14 cellular contexts compared by ENCODE assay signal in the genomic region with DNA sequence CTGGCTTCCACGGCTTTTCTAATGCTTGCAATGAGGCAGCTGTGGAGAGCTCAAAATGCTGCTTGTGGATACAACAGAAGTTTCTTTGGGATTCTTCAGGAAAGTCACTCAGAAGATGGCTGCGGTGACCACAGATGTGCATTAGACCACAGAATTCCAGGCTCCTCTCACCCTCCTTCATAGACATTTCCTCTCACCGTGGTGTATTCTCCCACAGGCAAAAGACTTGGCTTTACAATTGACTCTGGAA.
DNase-seq lines count a peak whose midpoint lies in the region; ATAC-seq and TF ChIP-seq lines count a peak whose summit lies in the region.
"Had no signal": no experiment of that assay in that cellular context is flagged by ENCODE, and none has a peak within 500 bp of the region (broad histone marks: within the 10 kb centered on the region; RNA-seq: fewer than 3 reads in every experiment).

No MANE protein-coding gene starts in this region.

- H3K4me1 ChIP-seq in HUES48 (ENCODE audit: control insufficient read depth, insufficient read depth, low read length) (peaks cover 61% of the 10 kb centered on the region), iPS DF 6.9 (ENCODE audit: control insufficient read depth, insufficient read depth, low read length) (peaks cover 14% of the 10 kb centered on the region), neuronal stem cell (ENCODE audit: control insufficient read depth in 2 of 2, insufficient read depth in 1 of 2, low read depth in 1 of 2, low read length in 2 of 2) (peaks cover 8 to 23% of the 10 kb centered on the region in 2 donors)

- no peaks in the 10 kb centered on the region for H3K79me1 ChIP-seq in neuronal stem cell (ENCODE audit: low read depth, low read length)

- TF ChIP-seq CTCF in WTC11 (IDR thresholded peaks at IDR 0.05) (no peak), nephron progenitor cell (IDR thresholded peaks at IDR 0.05) (no peak)

- H3K9me3 ChIP-seq in HUES48 (ENCODE audit: control insufficient read depth, insufficient read depth, low read length) (no peaks in the 10 kb centered on the region), iPS DF 6.9 (ENCODE audit: control insufficient read depth, insufficient read depth, low read length) (no peaks in the 10 kb centered on the region), neuronal stem cell (replicated peaks in 1 of 2; ENCODE audit: control insufficient read depth in 2 of 2, insufficient read depth in 1 of 2, low read depth in 1 of 2, low read length in 2 of 2) (no peaks in the 10 kb centered on the region)
- H3K9me3 ChIP-seq: BLaER1 treated with 17β-estradiol and CSF1 and Interleukin-3, amounts not matched to agents 10 nM and 100 nM had no signal

- H3K36me3 Mint-ChIP-seq in WTC11, result peaks cover 16% of the 10 kb centered on the region
- no peaks in the 10 kb centered on the region for H3K36me3 Mint-ChIP-seq in nephron progenitor cell (ENCODE audit: low read depth)
- no peaks in the 10 kb centered on the region for H3K36me3 Mint-ChIP-seq in naive thymus-derived CD8-positive, alpha-beta T cell
- H3K36me3 Mint-ChIP-seq: CD4-positive, CD25-positive, alpha-beta regulatory T cell; IgD-negative memory B cell had no signal

- H3K4me3 ChIP-seq in HUES48 (ENCODE audit: low read depth, low read length) (no peak overlapping the region), iPS DF 6.9 (ENCODE audit: low read length) (no peak overlapping the region), neuronal stem cell (ENCODE audit: low read length in 2 of 2) (no peak overlapping the region)
- H3K4me3 ChIP-seq: BLaER1 treated with 17β-estradiol and CSF1 and Interleukin-3, amounts not matched to agents 10 nM and 100 nM had no signal

- no peak overlapping the region for H3K14ac ChIP-seq in neuronal stem cell (ENCODE audit: low read length)

- ATAC-seq in WTC11 (no peak), GM21576 (IDR thresholded peaks at IDR 0.05; ENCODE audit: unreplicated experiment) (no peak)
- ATAC-seq in naive thymus-derived CD8-positive, alpha-beta T cell, result no peak
- ATAC-seq: HCT116 had no signal

- H3K27ac ChIP-seq in HUES48 (ENCODE audit: low read depth, low read length) (peak overlapping the region; percentile 52), iPS DF 6.9 (ENCODE audit: low read length) (peak overlapping the region; percentile 66), neuronal stem cell (replicated peaks; ENCODE audit: low read length) (no peak overlapping the region)
- H3K27ac ChIP-seq: BLaER1 treated with 17β-estradiol and CSF1 and Interleukin-3, amounts not matched to agents 10 nM and 100 nM; HL-60 had no signal

- H3K27ac Mint-ChIP-seq in WTC11 (peak overlapping the region; percentile 92), nephron progenitor cell (no peak overlapping the region)
- no peak overlapping the region for H3K27ac Mint-ChIP-seq in naive thymus-derived CD8-positive, alpha-beta T cell
- H3K27ac Mint-ChIP-seq: CD4-positive, CD25-positive, alpha-beta regulatory T cell had no signal

- no peak overlapping the region for H2AFZ ChIP-seq in neuronal stem cell (ENCODE audit: low read length)

- H3K4ac ChIP-seq in neuronal stem cell (ENCODE audit: low read length), result no peak overlapping the region

- H4K91ac ChIP-seq in neuronal stem cell (ENCODE audit: low read depth, low read length, poor library complexity), result no peak overlapping the region

- H2BK5ac ChIP-seq in neuronal stem cell (ENCODE audit: low read length), result no peak overlapping the region

- H3K9ac ChIP-seq in HUES48 (ENCODE audit: low read depth, low read length) (no peak overlapping the region), neuronal stem cell (ENCODE audit: low read depth, low read length, poor library complexity) (no peak overlapping the region)
- H3K9ac ChIP-seq: BLaER1 treated with 17β-estradiol and CSF1 and Interleukin-3, amounts not matched to agents 10 nM and 100 nM had no signal

- H3K4me3 Mint-ChIP-seq in WTC11, result peak overlapping the region; percentile 20; the same call in 1 of the 2 replicates
- no peak overlapping the region for H3K4me3 Mint-ChIP-seq in nephron progenitor cell
- no peak overlapping the region for H3K4me3 Mint-ChIP-seq in naive thymus-derived CD8-positive, alpha-beta T cell
- H3K4me3 Mint-ChIP-seq: CD4-positive, CD25-positive, alpha-beta regulatory T cell; IgD-negative memory B cell had no signal

- DNase-seq in WTC11 (ENCODE audit: low spot score), result no peak
- DNase-seq in iPS DF 6.9 (ENCODE audit: low read depth, low spot score), result no peak
- no peak for DNase-seq in nephron progenitor cell
- DNase-seq in naive thymus-derived CD8-positive, alpha-beta T cell, result no peak
- no peak for DNase-seq in neuronal stem cell (ENCODE audit: low spot score)
- DNase-seq: ACHN; CD4-positive, CD25-positive, alpha-beta regulatory T cell; KG1 had no signal

- H3K4me2 ChIP-seq in neuronal stem cell (ENCODE audit: insufficient read depth, low read length, poor library complexity, severe bottlenecking), result no peak overlapping the region
- H3K4me2 ChIP-seq: BLaER1 treated with 17β-estradiol and CSF1 and Interleukin-3, amounts not matched to agents 10 nM and 100 nM had no signal

- no peak overlapping the region for H2BK15ac ChIP-seq in neuronal stem cell (ENCODE audit: low read length)

- no peak overlapping the region for H2AK5ac ChIP-seq in neuronal stem cell (ENCODE audit: low read depth, low read length)

- H3K18ac ChIP-seq in neuronal stem cell (ENCODE audit: low read length), result no peak overlapping the region

- no peak overlapping the region for H2BK12ac ChIP-seq in neuronal stem cell (ENCODE audit: low read length)

- no peaks in the 10 kb centered on the region for H3K27me3 Mint-ChIP-seq in WTC11 (ENCODE audit: low read depth)
- H3K27me3 Mint-ChIP-seq in nephron progenitor cell (ENCODE audit: low read depth, poor library complexity), result peaks cover 6% of the 10 kb centered on the region
- no peaks in the 10 kb centered on the region for H3K27me3 Mint-ChIP-seq in naive thymus-derived CD8-positive, alpha-beta T cell
- H3K27me3 Mint-ChIP-seq: CD4-positive, CD25-positive, alpha-beta regulatory T cell; IgD-negative memory B cell had no signal

- WGBS in iPS DF 6.9 (ENCODE audit: insufficient coverage, insufficient read length), result no CpG with 5 or more reads among the region's 3 CpGs
- no CpG with 5 or more reads among the region's 3 CpGs for WGBS in neuronal stem cell (ENCODE audit: extremely low coverage in 2 of 2, insufficient read length in 2 of 2, insufficient replicate concordance in 1 of 2), 2 donors

- H3K23ac ChIP-seq in neuronal stem cell (ENCODE audit: low read depth, low read length, poor library complexity), result no peak overlapping the region

- H3K9me3 Mint-ChIP-seq in WTC11 (no peaks in the 10 kb centered on the region), nephron progenitor cell (no peaks in the 10 kb centered on the region)
- H3K9me3 Mint-ChIP-seq in naive thymus-derived CD8-positive, alpha-beta T cell, result no peaks in the 10 kb centered on the region
- H3K9me3 Mint-ChIP-seq: IgD-negative memory B cell had no signal

- H3K4me1 Mint-ChIP-seq in WTC11 (peaks cover 84% of the 10 kb centered on the region), nephron progenitor cell (peaks cover 19% of the 10 kb centered on the region)
- H3K4me1 Mint-ChIP-seq in naive thymus-derived CD8-positive, alpha-beta T cell, result peaks cover 0 to 6% (median 0%) of the 10 kb centered on the region in 4 donors

- H3K36me3 ChIP-seq in HUES48 (ENCODE audit: control insufficient read depth, insufficient read depth, low read length), result no peaks in the 10 kb centered on the region
- no peaks in the 10 kb centered on the region for H3K36me3 ChIP-seq in iPS DF 6.9 (ENCODE audit: control insufficient read depth, insufficient read depth, low read length)
- H3K36me3 ChIP-seq in neuronal stem cell (replicated peaks in 1 of 2; ENCODE audit: control insufficient read depth in 2 of 2, insufficient read depth in 2 of 2, low read length in 2 of 2), result no peaks in the 10 kb centered on the region

- H3K27me3 ChIP-seq in HUES48 (ENCODE audit: control insufficient read depth, insufficient read depth, low read length) (no peaks in the 10 kb centered on the region), iPS DF 6.9 (ENCODE audit: control insufficient read depth, insufficient read depth, low read length) (no peaks in the 10 kb centered on the region), neuronal stem cell (ENCODE audit: control insufficient read depth in 3 of 3, insufficient read depth in 3 of 3, low read depth in 1 of 3, low read length in 3 of 3) (no peaks in the 10 kb centered on the region)
- H3K27me3 ChIP-seq: BLaER1 treated with 17β-estradiol and CSF1 and Interleukin-3, amounts not matched to agents 10 nM and 100 nM had no signal

- no peak overlapping the region for H4K8ac ChIP-seq in neuronal stem cell (ENCODE audit: low read depth, low read length)

- H2BK120ac ChIP-seq in neuronal stem cell (ENCODE audit: low read depth, low read length), result no peak overlapping the region

- POLR2A ChIA-PET in WTC11 (lab: Charles Lee), result interaction anchor here (0.6 kb wide), 1 partner anchor 230 kb away, joined by 3 read pairs; no protein-coding TSS in a partner anchor
- POLR2A ChIA-PET in naive thymus-derived CD8-positive, alpha-beta T cell (lab: Charles Lee), result no interaction called here

- CTCF ChIA-PET in WTC11 (lab: Charles Lee), result interaction anchor here (3.2 kb wide), 1 partner anchor 14 kb away, joined by 10 read pairs; no protein-coding TSS in a partner anchor

TF ChIP-seq in WTC11, 78 proteins besides CTCF, POLR2A, EP300 and RAD21 (continues in another document):
- TF ChIP-seq JAZF1 (CRISPR knock-in tag; IDR thresholded peaks at IDR 0.05) (no peak), JUN (CRISPR knock-in tag; IDR thresholded peaks at IDR 0.05) (no peak), CREB1 (CRISPR knock-in tag; IDR thresholded peaks at IDR 0.05) (no peak), OVOL2 (CRISPR knock-in tag; IDR thresholded peaks at IDR 0.05; ENCODE audit: borderline replicate concordance) (no peak), ZNF121 (CRISPR knock-in tag; IDR thresholded peaks at IDR 0.05) (no peak), NFYB (CRISPR knock-in tag; conservative IDR thresholded peaks at IDR 0.05; ENCODE audit: low read depth) (no peak)
- TF ChIP-seq, protein P1, sequence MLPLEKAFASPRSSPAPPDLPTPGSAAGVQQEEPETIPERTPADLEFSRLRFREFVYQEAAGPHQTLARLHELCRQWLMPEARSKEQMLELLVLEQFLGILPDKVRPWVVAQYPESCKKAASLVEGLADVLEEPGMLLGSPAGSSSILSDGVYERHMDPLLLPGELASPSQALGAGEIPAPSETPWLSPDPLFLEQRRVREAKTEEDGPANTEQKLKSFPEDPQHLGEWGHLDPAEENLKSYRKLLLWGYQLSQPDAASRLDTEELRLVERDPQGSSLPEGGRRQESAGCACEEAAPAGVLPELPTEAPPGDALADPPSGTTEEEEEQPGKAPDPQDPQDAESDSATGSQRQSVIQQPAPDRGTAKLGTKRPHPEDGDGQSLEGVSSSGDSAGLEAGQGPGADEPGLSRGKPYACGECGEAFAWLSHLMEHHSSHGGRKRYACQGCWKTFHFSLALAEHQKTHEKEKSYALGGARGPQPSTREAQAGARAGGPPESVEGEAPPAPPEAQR (CRISPR knock-in tag; IDR thresholded peaks at IDR 0.05), result no peak
- TF ChIP-seq, protein P2, sequence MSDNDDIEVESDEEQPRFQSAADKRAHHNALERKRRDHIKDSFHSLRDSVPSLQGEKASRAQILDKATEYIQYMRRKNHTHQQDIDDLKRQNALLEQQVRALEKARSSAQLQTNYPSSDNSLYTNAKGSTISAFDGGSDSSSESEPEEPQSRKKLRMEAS (CRISPR knock-in tag; IDR thresholded peaks at IDR 0.05), result no peak
